In the genomic region with DNA sequence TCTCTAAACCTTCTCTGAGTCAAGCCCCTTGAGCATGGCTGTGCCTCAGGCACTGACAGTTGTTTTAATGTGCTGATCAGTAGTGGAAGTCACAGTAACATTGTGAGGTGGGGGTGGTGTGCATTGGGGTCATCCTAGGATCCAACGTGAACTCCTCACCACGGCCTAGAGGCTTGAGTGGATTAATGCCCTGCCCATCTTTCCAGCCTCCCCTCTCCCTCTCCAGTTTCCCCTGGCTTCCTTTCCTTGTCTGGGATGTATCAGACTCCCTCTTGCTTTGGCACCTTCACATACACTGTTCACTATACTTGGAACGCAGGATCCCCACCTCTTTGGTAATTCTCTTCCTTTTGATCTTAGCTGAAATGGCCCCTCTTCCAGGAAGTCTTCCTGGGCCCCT, we compare ENCODE assay signal across 23 cellular contexts.
"Had no signal": no experiment of that assay in that cellular context is flagged by ENCODE, and none has a peak within 500 bp of the region (broad histone marks: within the 10 kb centered on the region; RNA-seq: fewer than 3 reads in every experiment).

No MANE protein-coding gene starts in this region.

- H3K4me3 ChIP-seq: colonic mucosa, esophagus squamous epithelium, hepatocyte, lung, sigmoid colon, testis, tibial artery had no signal

- H3K9me3 Mint-ChIP-seq: memory B cell; natural killer cell; stimulated activated memory B cell treated with anti-CD40 and anti-IgM and Interleukin-4, amounts not matched to agents 10 μg/mL and 1 μg/mL and 100 μg/mL, for 72 hours; type B pancreatic cell had no signal

- H3K27ac ChIP-seq: colonic mucosa, esophagus squamous epithelium, hepatocyte, neutrophil, parathyroid adenoma, sigmoid colon, testis, tibial artery had no signal

- H3K27me3 Mint-ChIP-seq: type B pancreatic cell had no signal

- H3K4me1 ChIP-seq: colonic mucosa, esophagus squamous epithelium, parathyroid adenoma, sigmoid colon, testis, tibial artery had no signal

- H3K36me3 Mint-ChIP-seq: natural killer cell; stimulated activated memory B cell treated with anti-CD40 and anti-IgM and Interleukin-4, amounts not matched to agents 10 μg/mL and 1 μg/mL and 100 μg/mL, for 72 hours; type B pancreatic cell had no signal

- H3K27ac Mint-ChIP-seq: dendritic cell treated with granulocyte-macrophage colony-stimulating factor and Interleukin-4, amounts not matched to agents 40 ng/mL and 50 ng/mL, for 4 days; memory B cell; natural killer cell; progenitor cell of endocrine pancreas; stimulated activated memory B cell treated with anti-CD40 and anti-IgM and Interleukin-4, amounts not matched to agents 10 μg/mL and 1 μg/mL and 100 μg/mL, for 72 hours; type B pancreatic cell had no signal

- H3K4me3 Mint-ChIP-seq: dendritic cell treated with granulocyte-macrophage colony-stimulating factor and Interleukin-4, amounts not matched to agents 40 ng/mL and 50 ng/mL, for 4 days; memory B cell; natural killer cell; neural crest cell; stimulated activated memory B cell treated with anti-CD40 and anti-IgM and Interleukin-4, amounts not matched to agents 10 μg/mL and 1 μg/mL and 100 μg/mL, for 72 hours; type B pancreatic cell had no signal

- DNase-seq: colonic mucosa; effector CD8-positive, alpha-beta T cell; esophagus squamous epithelium; foreskin melanocyte; kidney; natural killer cell; sigmoid colon; stimulated activated CD4-positive, alpha-beta T cell treated with anti-CD3 and anti-CD28 coated beads, Interleukin-2, amount 100 ng/mL, for 24 hours; stimulated activated CD4-positive, alpha-beta T cell treated with anti-CD3 and anti-CD28 coated beads, Interleukin-4, amount 100 ng/mL, for 24 hours; stimulated activated naive CD8-positive, alpha-beta T cell treated with anti-CD3 and anti-CD28 coated beads, Interleukin-15, Interleukin-2, amounts not matched to agents 100 U/mL and 50 U/mL, for 24 hours; testis; tibial artery had no signal

- H3K36me3 ChIP-seq: colonic mucosa, esophagus squamous epithelium, neutrophil, sigmoid colon, tibial artery had no signal

- H3K9me3 ChIP-seq: colonic mucosa, esophagus squamous epithelium, neutrophil, sigmoid colon, testis had no signal

- ATAC-seq: left lobe of liver; natural killer cell; stimulated activated memory B cell treated with anti-CD40 and anti-IgM and Interleukin-4, amounts not matched to agents 10 μg/mL and 1 μg/mL and 100 μg/mL, for 72 hours; stimulated activated naive CD8-positive, alpha-beta T cell treated with anti-CD3 and anti-CD28 coated beads, Interleukin-15, Interleukin-2, amounts not matched to agents 100 U/mL and 50 U/mL, for 24 hours had no signal

- H3K27me3 ChIP-seq: colonic mucosa, esophagus squamous epithelium, hepatocyte, neutrophil, sigmoid colon, testis, tibial artery had no signal

- H3K4me1 Mint-ChIP-seq: natural killer cell; stimulated activated memory B cell treated with anti-CD40 and anti-IgM and Interleukin-4, amounts not matched to agents 10 μg/mL and 1 μg/mL and 100 μg/mL, for 72 hours had no signal

- H3K9ac ChIP-seq: parathyroid adenoma had no signal
